Comparison of ENCODE assay signal across 8 cellular contexts in the genomic region with DNA sequence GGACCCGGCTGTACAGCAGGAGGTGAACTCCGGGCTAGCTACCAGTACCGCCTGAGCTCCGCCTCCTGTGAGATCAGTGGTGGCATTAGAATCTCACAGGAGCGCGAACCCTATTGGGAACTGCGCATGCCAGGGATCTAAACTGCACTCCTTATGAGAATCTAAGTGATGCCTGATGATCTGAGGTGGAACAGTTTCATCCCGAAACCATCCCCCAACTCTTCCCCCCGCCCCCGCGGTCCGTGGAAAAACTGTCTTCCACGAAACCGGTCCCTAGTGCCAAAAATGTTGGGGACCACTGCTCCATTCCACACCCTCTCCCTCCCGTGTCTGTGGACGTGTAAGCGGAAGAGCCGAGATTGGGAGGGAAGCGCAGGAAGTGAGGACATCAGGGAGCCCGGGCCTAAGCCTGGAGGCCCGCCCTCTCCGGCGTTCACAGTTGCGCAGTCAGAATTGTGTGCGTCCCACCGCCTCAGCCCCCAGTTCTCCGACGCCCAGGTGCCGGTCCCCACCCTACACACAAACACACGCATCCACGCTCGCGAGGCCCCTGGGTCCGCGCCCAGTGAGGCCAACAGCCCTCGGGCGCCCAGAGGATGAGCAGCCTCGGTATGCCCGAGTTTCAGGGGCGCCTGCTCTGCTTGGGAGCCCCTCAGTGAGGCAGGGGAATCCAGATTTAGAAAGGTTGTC. TPM values are rescaled to one million over a fixed set of nuclear protein-coding genes. Genes with fewer than 3 reads are reported as not detected.
A peak's percentile ranks its signal among the peaks of the same experiment; 100 is the strongest.
DNase-seq lines count a peak whose midpoint lies in the region; ATAC-seq and TF ChIP-seq lines count a peak whose summit lies in the region.

No MANE protein-coding gene starts in this region.

- CTCF ChIA-PET in CD8-positive, alpha-beta T cell (lab: Charles Lee): interaction anchor here (0.8 to 7.3 kb wide), 15 partner anchors 8 to 355 kb away, joined by 3 to 68 read pairs (median 6); a partner anchor contains a TSS

- peak overlapping the region; percentile 92; the same call in 1 of the 2 replicates for H2AFZ ChIP-seq in OCI-LY3 (ENCODE audit: low read depth, low read length)

- ATAC-seq in CD8-positive, alpha-beta T cell: peak; percentile 65
- peak; percentile 36 for ATAC-seq in GM19467 (IDR thresholded peaks at IDR 0.05; ENCODE audit: unreplicated experiment)
- peak; percentile 84 for ATAC-seq in esophagus mucosa

- no peaks in the 10 kb centered on the region for H3K36me3 ChIP-seq in CD8-positive, alpha-beta T cell (ENCODE audit: insufficient read depth, low read length)
- H3K36me3 ChIP-seq in OCI-LY3 (replicated peaks; ENCODE audit: low read depth, low read length): no peaks in the 10 kb centered on the region
- peaks cover 0 to 4% of the 10 kb centered on the region in 2 donors for H3K36me3 ChIP-seq in muscle layer of duodenum (ENCODE audit: control insufficient read depth in 1 of 2, insufficient read depth in 2 of 2, low read length in 2 of 2)

- H3K4me2 ChIP-seq in OCI-LY3 (ENCODE audit: low read length): peak overlapping the region; percentile 93

- peak overlapping the region; percentile 93 for H3K4me3 ChIP-seq in CD8-positive, alpha-beta T cell (ENCODE audit: low read depth, low read length)
- H3K4me3 ChIP-seq in OCI-LY3 (ENCODE audit: low read length) (peak overlapping the region; percentile 97), muscle layer of duodenum (ENCODE audit: low read depth in 1 of 2, low read length in 2 of 2) (peak overlapping the region; percentile 93)

- H3K9me3 ChIP-seq in CD8-positive, alpha-beta T cell (ENCODE audit: low read length): no peaks in the 10 kb centered on the region
- H3K9me3 ChIP-seq in OCI-LY3 (ENCODE audit: insufficient read depth, low read length) (no peaks in the 10 kb centered on the region), muscle layer of duodenum (ENCODE audit: control insufficient read depth in 1 of 2, low read length in 2 of 2) (no peaks in the 10 kb centered on the region)

- intact Hi-C loops in CD8-positive, alpha-beta T cell (cut with DNase I, micrococcal nuclease): loop anchor here (1.0 to 5.0 kb wide), 12 partner anchors 9 to 420 kb away; a partner anchor contains a TSS

- DNase-seq in CD8-positive, alpha-beta T cell: peak; percentile 63 to 88 (median 75)
- DNase-seq in HPDE6-E6E7 (ENCODE audit: extremely low spot score) (peak; percentile 72), activated T-cell treated with anti-CD3 and anti-CD28 coated beads for 4 hours (peak; percentile 60)
- DNase-seq in stimulated activated CD8-positive, alpha-beta memory T cell treated with anti-CD3 and anti-CD28 coated beads, Interleukin-7, amount 100 ng/mL, for 1 hour (ENCODE audit: low read depth in 2 of 2): peak; percentile 41 to 54

- peaks cover 4% of the 10 kb centered on the region for H3K36me3 Mint-ChIP-seq in CD8-positive, alpha-beta T cell

- peak overlapping the region; percentile 80 for H3K27ac ChIP-seq in CD8-positive, alpha-beta T cell (ENCODE audit: low read depth, low read length)
- H3K27ac ChIP-seq in OCI-LY3 (ENCODE audit: low read length) (peak overlapping the region; percentile 98), muscle layer of duodenum (ENCODE audit: low read length) (peak overlapping the region; percentile 100)

- POLR2A ChIA-PET in CD8-positive, alpha-beta T cell (lab: Charles Lee): interaction anchor here (0.6 to 5.4 kb wide), 16 partner anchors 8 to 355 kb away, joined by 3 to 33 read pairs (median 6); a partner anchor contains a TSS

- H3K9ac ChIP-seq in OCI-LY3 (ENCODE audit: low read length): peak overlapping the region; percentile 99

- H3K4me1 Mint-ChIP-seq in CD8-positive, alpha-beta T cell (ENCODE audit: low read depth): peaks cover 29% of the 10 kb centered on the region

- H3K79me2 ChIP-seq in OCI-LY3 (ENCODE audit: low read length): no peaks in the 10 kb centered on the region

- peaks cover 24% of the 10 kb centered on the region for H3K4me1 ChIP-seq in CD8-positive, alpha-beta T cell (ENCODE audit: insufficient read depth, low read length)
- H3K4me1 ChIP-seq in OCI-LY3 (ENCODE audit: low read length) (peaks cover 10% of the 10 kb centered on the region), muscle layer of duodenum (ENCODE audit: control insufficient read depth in 1 of 2, insufficient read depth in 2 of 2, low read length in 2 of 2) (peaks cover 19 to 33% of the 10 kb centered on the region in 2 donors)

- H4K20me1 ChIP-seq in OCI-LY3 (ENCODE audit: insufficient read depth, low read length): no peaks in the 10 kb centered on the region

- no peak for TF ChIP-seq CTCF in CD8-positive, alpha-beta T cell (IDR thresholded peaks at IDR 0.05)
- no peak for TF ChIP-seq CTCF in OCI-LY3 (IDR thresholded peaks at IDR 0.05; ENCODE audit: low read depth, low read length)

- H3K27me3 Mint-ChIP-seq in CD8-positive, alpha-beta T cell (ENCODE audit: low read depth): no peaks in the 10 kb centered on the region

- no peak overlapping the region for H3K27ac Mint-ChIP-seq in CD8-positive, alpha-beta T cell

- no peaks in the 10 kb centered on the region for H3K9me3 Mint-ChIP-seq in CD8-positive, alpha-beta T cell

- no peak overlapping the region for H3K4me3 Mint-ChIP-seq in CD8-positive, alpha-beta T cell

- H3K27me3 ChIP-seq in CD8-positive, alpha-beta T cell (ENCODE audit: insufficient read depth, low read length): no peaks in the 10 kb centered on the region
- H3K27me3 ChIP-seq in OCI-LY3 (ENCODE audit: low read depth, low read length): no peaks in the 10 kb centered on the region
- H3K27me3 ChIP-seq in muscle layer of duodenum (ENCODE audit: low read depth, low read length): no peaks in the 10 kb centered on the region

RNA-seq across cellular contexts. Expression of a gene that starts 1.8 kb away (rescaled TPM):
- total RNA-seq in CD8-positive, alpha-beta T cell: under 1 TPM; 0.19 to 0.27 TPM
- total RNA-seq in esophagus mucosa: 1.7 TPM

RNA-seq across cellular contexts. Expression of a gene that starts 6.0 kb away (rescaled TPM):
- under 1 TPM; 0.33 to 0.60 TPM for total RNA-seq in CD8-positive, alpha-beta T cell
- total RNA-seq in esophagus mucosa: 2.3 TPM

RNA-seq across cellular contexts. Expression of a gene that starts 41.1 kb away (rescaled TPM):
- total RNA-seq in CD8-positive, alpha-beta T cell: not detected
- total RNA-seq in esophagus mucosa: not detected

Comparison
In these comparisons a context has a peak if more than half of its experiments do, and no peak if none do; other contexts are left out.
1. Peak in every context shown above with its lines: DNase-seq, ATAC-seq, H3K4me3 ChIP-seq and H3K27ac ChIP-seq.